In the genomic region with DNA sequence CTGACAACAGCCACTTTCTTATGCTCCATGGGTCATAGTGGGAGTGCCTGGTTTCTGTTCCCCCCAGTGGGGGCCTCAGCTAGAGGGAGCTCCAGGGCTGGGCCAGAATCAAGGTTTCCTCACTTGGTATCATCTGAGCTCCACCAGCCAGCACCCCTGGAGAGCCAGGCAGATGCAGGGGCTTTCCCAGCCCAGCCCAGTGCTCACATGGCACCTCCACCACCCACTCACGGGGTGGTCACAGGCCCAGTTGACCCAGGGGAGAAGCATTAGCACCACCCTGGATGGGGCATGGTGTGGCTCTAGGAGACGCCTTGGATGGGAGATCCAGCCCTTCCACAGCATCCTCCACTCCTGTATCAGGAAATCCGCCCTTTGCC, we compare ENCODE assay signal across 11 cellular contexts. TPM values are rescaled to one million over a fixed set of nuclear protein-coding genes. Genes with fewer than 3 reads are reported as not detected.
DNase-seq lines count a peak whose midpoint lies in the region; ATAC-seq and TF ChIP-seq lines count a peak whose summit lies in the region.
"Had no signal": no experiment of that assay in that cellular context is flagged by ENCODE, and none has a peak within 500 bp of the region (broad histone marks: within the 10 kb centered on the region; RNA-seq: fewer than 3 reads in every experiment).

No MANE protein-coding gene starts in this region.

- TF ChIP-seq CTCF in activated CD8-positive, alpha-beta T cell treated with anti-CD3 and anti-CD28 coated beads for 36 hours (IDR thresholded peaks at IDR 0.05): no peak
- peak; percentile 9 for TF ChIP-seq CTCF in fibroblast of mammary gland (conservative IDR thresholded peaks at IDR 0.05; ENCODE audit: control insufficient read depth, insufficient read depth, low read depth, low read length)
- TF ChIP-seq CTCF in transverse colon (IDR thresholded peaks at IDR 0.05): no peak
- TF ChIP-seq CTCF in esophagus squamous epithelium (IDR thresholded peaks at IDR 0.05): no peak

- TF ChIP-seq POLR2A in transverse colon (IDR thresholded peaks at IDR 0.05) (no peak), esophagus squamous epithelium (IDR thresholded peaks at IDR 0.05) (no peak)

- H3K9me3 ChIP-seq in NT2/D1 (ENCODE audit: insufficient read depth, low read length) (no peaks in the 10 kb centered on the region), transverse colon (no peaks in the 10 kb centered on the region), esophagus squamous epithelium (no peaks in the 10 kb centered on the region)

- H3K4me3 ChIP-seq in NT2/D1 (ENCODE audit: insufficient read length, low read depth): no peak overlapping the region
- no peak overlapping the region for H3K4me3 ChIP-seq in fibroblast of mammary gland (ENCODE audit: control insufficient read depth, low read depth, low read length)
- no peak overlapping the region for H3K4me3 ChIP-seq in transverse colon
- H3K4me3 ChIP-seq in esophagus squamous epithelium: no peak overlapping the region

- H3K36me3 ChIP-seq in NT2/D1 (ENCODE audit: insufficient read depth, insufficient read length, low read length) (no peaks in the 10 kb centered on the region), transverse colon (no peaks in the 10 kb centered on the region), esophagus squamous epithelium (no peaks in the 10 kb centered on the region)

- H3K27me3 ChIP-seq in NT2/D1 (ENCODE audit: insufficient read depth, insufficient read length) (no peaks in the 10 kb centered on the region), transverse colon (no peaks in the 10 kb centered on the region), esophagus squamous epithelium (no peaks in the 10 kb centered on the region)

- peak overlapping the region; percentile 42 for H3K9ac ChIP-seq in NT2/D1 (ENCODE audit: insufficient read length, low read depth)

- peaks cover 22% of the 10 kb centered on the region for H3K4me1 Mint-ChIP-seq in activated CD8-positive, alpha-beta T cell treated with anti-CD3 and anti-CD28 coated beads for 36 hours (ENCODE audit: low read depth)
- H3K4me1 Mint-ChIP-seq in activated CD8-positive, alpha-beta T cell treated with anti-CD3 and anti-CD28 coated beads, Interleukin-2, amount 10 ng/mL, durations not matched to agents 7 days and 5 days (ENCODE audit: low read depth): peaks cover 31% of the 10 kb centered on the region

- WGBS in transverse colon (ENCODE audit: low coverage in 1 of 2), 2 donors: 76% methylated on average over 3 of the region's 3 CpGs; no CpG with 5 or more reads in 1 of the 2 donors
- WGBS in esophagus squamous epithelium, 2 donors: 66% methylated on average over 3 of the region's 3 CpGs; no CpG with 5 or more reads in 1 of the 2 donors

- H3K36me3 Mint-ChIP-seq in activated CD8-positive, alpha-beta T cell treated with anti-CD3 and anti-CD28 coated beads for 36 hours (ENCODE audit: low read depth): no peaks in the 10 kb centered on the region
- H3K36me3 Mint-ChIP-seq in activated CD8-positive, alpha-beta T cell treated with anti-CD3 and anti-CD28 coated beads, Interleukin-2, amount 10 ng/mL, durations not matched to agents 7 days and 5 days (ENCODE audit: low read depth): no peaks in the 10 kb centered on the region

- CTCF ChIA-PET in activated CD8-positive, alpha-beta T cell treated with anti-CD3 and anti-CD28 coated beads for 36 hours (lab: Charles Lee): interaction anchor here (1.2 to 1.8 kb wide), 3 partner anchors 12 to 121 kb away, joined by 3 to 5 read pairs (median 5); no protein-coding TSS in a partner anchor
- CTCF ChIA-PET in activated CD8-positive, alpha-beta T cell treated with anti-CD3 and anti-CD28 coated beads, Interleukin-2, amount 10 ng/mL, durations not matched to agents 7 days and 5 days (lab: Charles Lee): interaction anchor here (2.1 to 3.9 kb wide), 2 partner anchors 36 to 116 kb away, joined by 5 to 18 read pairs; no protein-coding TSS in a partner anchor

- H3K27me3 Mint-ChIP-seq in activated CD8-positive, alpha-beta T cell treated with anti-CD3 and anti-CD28 coated beads for 36 hours: no peaks in the 10 kb centered on the region
- H3K27me3 Mint-ChIP-seq in activated CD8-positive, alpha-beta T cell treated with anti-CD3 and anti-CD28 coated beads, Interleukin-2, amount 10 ng/mL, durations not matched to agents 7 days and 5 days (ENCODE audit: low read depth): no peaks in the 10 kb centered on the region

- peak overlapping the region in 3 of 4 donors; percentile 8 to 36 (median 22) for H3K27ac ChIP-seq in transverse colon
- peak overlapping the region in 2 of 4 donors; percentile 6 to 42 for H3K27ac ChIP-seq in esophagus squamous epithelium

- no peak for TF ChIP-seq EP300 in transverse colon (IDR thresholded peaks at IDR 0.05; ENCODE audit: low read depth)

- H3K4me1 ChIP-seq in NT2/D1 (ENCODE audit: insufficient read depth, insufficient read length): peaks cover 26% of the 10 kb centered on the region
- H3K4me1 ChIP-seq in transverse colon: peaks cover 12 to 47% (median 28%) of the 10 kb centered on the region in 4 donors
- H3K4me1 ChIP-seq in esophagus squamous epithelium: peaks cover 26 to 65% (median 41%) of the 10 kb centered on the region in 3 donors

- ATAC-seq in activated CD8-positive, alpha-beta T cell treated with anti-CD3 and anti-CD28 coated beads for 36 hours: no peak
- no peak for ATAC-seq in activated CD8-positive, alpha-beta T cell treated with anti-CD3 and anti-CD28 coated beads, Interleukin-2, amount 10 ng/mL, durations not matched to agents 7 days and 5 days
- no peak for ATAC-seq in GM19324 (IDR thresholded peaks at IDR 0.05; ENCODE audit: low FRiP score, unreplicated experiment)
- ATAC-seq: left colon had no signal

- no peaks in the 10 kb centered on the region for H3K9me3 Mint-ChIP-seq in activated CD8-positive, alpha-beta T cell treated with anti-CD3 and anti-CD28 coated beads for 36 hours
- H3K9me3 Mint-ChIP-seq in activated CD8-positive, alpha-beta T cell treated with anti-CD3 and anti-CD28 coated beads, Interleukin-2, amount 10 ng/mL, durations not matched to agents 7 days and 5 days (ENCODE audit: insufficient read depth): no peaks in the 10 kb centered on the region

- intact Hi-C loops in activated CD8-positive, alpha-beta T cell treated with anti-CD3 and anti-CD28 coated beads for 36 hours (cut with micrococcal nuclease): no loop called here
- intact Hi-C loops in transverse colon (cut with DNase I; ENCODE audit: low total_unique reads): loop anchor here (10.0 kb wide), 1 partner anchor 74 kb away; no protein-coding TSS in a partner anchor
- intact Hi-C loops in esophagus squamous epithelium (cut with DNase I): no loop called here

- no peak overlapping the region for H3K4me3 Mint-ChIP-seq in activated CD8-positive, alpha-beta T cell treated with anti-CD3 and anti-CD28 coated beads for 36 hours
- H3K4me3 Mint-ChIP-seq in activated CD8-positive, alpha-beta T cell treated with anti-CD3 and anti-CD28 coated beads, Interleukin-2, amount 10 ng/mL, durations not matched to agents 7 days and 5 days: no peak overlapping the region

- H3K27ac Mint-ChIP-seq in activated CD8-positive, alpha-beta T cell treated with anti-CD3 and anti-CD28 coated beads for 36 hours: no peak overlapping the region
- H3K27ac Mint-ChIP-seq in activated CD8-positive, alpha-beta T cell treated with anti-CD3 and anti-CD28 coated beads, Interleukin-2, amount 10 ng/mL, durations not matched to agents 7 days and 5 days: no peak overlapping the region

- POLR2A ChIA-PET in activated CD8-positive, alpha-beta T cell treated with anti-CD3 and anti-CD28 coated beads for 36 hours (lab: Charles Lee): no interaction called here
- POLR2A ChIA-PET in activated CD8-positive, alpha-beta T cell treated with anti-CD3 and anti-CD28 coated beads, Interleukin-2, amount 10 ng/mL, durations not matched to agents 7 days and 5 days (lab: Charles Lee): interaction anchor here (0.5 kb wide), 1 partner anchor 299 kb away, joined by 3 read pairs; no protein-coding TSS in a partner anchor

- peak; percentile 10 for DNase-seq in activated CD8-positive, alpha-beta T cell treated with anti-CD3 and anti-CD28 coated beads for 36 hours
- no peak for DNase-seq in activated CD8-positive, alpha-beta T cell treated with anti-CD3 and anti-CD28 coated beads, Interleukin-2, amount 10 ng/mL, durations not matched to agents 7 days and 5 days
- DNase-seq in NT2/D1 (ENCODE audit: low read depth, low spot score) (no peak), fibroblast of mammary gland (ENCODE audit: low read depth) (no peak), transverse colon (no peak), esophagus squamous epithelium (lab: John Stamatoyannopoulos, UW) (no peak), GM19238 (ENCODE audit: insufficient read length, low spot score) (no peak)
- DNase-seq: AML-193; effector CD4-positive, alpha-beta T cell; left colon had no signal

- in situ Hi-C loops in transverse colon (cut with MboI; ENCODE audit: low pct_ligation_motif_present in 1 of 4, low pct_unique_long_range_greater_than_20kb in 1 of 4, low sequenced_read_pairs in 3 of 4): loop anchor here in 3 of 4 donors (10.0 to 25.0 kb wide), 3 partner anchors 114 to 314 kb away; no protein-coding TSS in a partner anchor

RNA-seq across cellular contexts. Expression of gene WNT7B, which starts 24.1 kb away (rescaled TPM):
- total RNA-seq in activated CD8-positive, alpha-beta T cell treated with anti-CD3 and anti-CD28 coated beads for 36 hours: not detected
- total RNA-seq in activated CD8-positive, alpha-beta T cell treated with anti-CD3 and anti-CD28 coated beads, Interleukin-2, amount 10 ng/mL, durations not matched to agents 7 days and 5 days: not detected
- total RNA-seq in transverse colon: not detected
- total RNA-seq in esophagus squamous epithelium: 10 to 100 TPM; 10.6 to 27.0 (median 16.1) TPM
- total RNA-seq: left colon had no signal

Comparison
In these comparisons a context has a peak if more than half of its experiments do, and no peak if none do; other contexts are left out.
1. RNA of gene WNT7B, which starts 24.1 kb away (total RNA-seq): 10.6 to 27.0 TPM in esophagus squamous epithelium; not detected in activated CD8-positive, alpha-beta T cell treated with anti-CD3 and anti-CD28 coated beads, Interleukin-2, amount 10 ng/mL, durations not matched to agents 7 days and 5 days, not detected in activated CD8-positive, alpha-beta T cell treated with anti-CD3 and anti-CD28 coated beads for 36 hours and not detected in transverse colon; every median in the first group is over 10 times any median in the second.